15 cellular contexts compared by ENCODE assay signal in the genomic region with DNA sequence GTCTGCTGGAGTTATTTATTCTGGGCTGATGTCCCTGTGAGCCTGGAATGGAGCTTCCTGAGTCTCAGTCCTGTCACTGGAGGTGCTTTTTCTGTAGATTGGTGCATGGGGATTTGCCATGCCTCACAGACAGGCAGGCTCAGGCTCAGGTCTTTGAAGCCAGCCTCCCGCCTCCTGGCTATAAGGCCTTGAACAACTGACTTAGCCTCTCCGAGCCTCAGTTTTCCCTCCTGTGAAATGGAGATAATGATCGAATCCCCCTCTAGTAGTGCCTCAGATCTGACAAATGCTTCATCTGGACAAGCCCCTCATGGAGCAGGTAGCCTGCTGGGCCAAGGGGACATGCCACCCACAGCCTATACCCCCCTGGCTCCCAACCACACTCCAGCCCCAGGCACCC.
"Had no signal": no experiment of that assay in that cellular context is flagged by ENCODE, and none has a peak within 500 bp of the region (broad histone marks: within the 10 kb centered on the region; RNA-seq: fewer than 3 reads in every experiment).

No MANE protein-coding gene starts in this region.

- H3K27me3 ChIP-seq: adrenal gland, colonic mucosa, neutrophil, tibial nerve had no signal

- H3K4me1 ChIP-seq: adrenal gland, colonic mucosa, parathyroid adenoma had no signal

- H3K36me3 Mint-ChIP-seq: activated CD4-positive, alpha-beta memory T cell treated with anti-CD3 and anti-CD28 coated beads for 36 hours; activated CD8-positive, alpha-beta memory T cell treated with anti-CD3 and anti-CD28 coated beads, Interleukin-2, amount 10 ng/mL, durations not matched to agents 7 days and 5 days; activated naive CD4-positive, alpha-beta T cell treated with anti-CD3 and anti-CD28 coated beads, Interleukin-2, amount 10 ng/mL, durations not matched to agents 7 days and 5 days; stimulated activated naive B cell treated with anti-CD40 and anti-IgM and Interleukin-4, amounts not matched to agents 10 μg/mL and 1 μg/mL and 100 μg/mL, for 72 hours had no signal

- H3K27me3 Mint-ChIP-seq: activated CD4-positive, alpha-beta memory T cell treated with anti-CD3 and anti-CD28 coated beads for 36 hours; activated CD4-positive, alpha-beta T cell treated with anti-CD3 and anti-CD28 coated beads for 36 hours had no signal

- H3K27ac ChIP-seq: colonic mucosa, neutrophil, parathyroid adenoma, tibial nerve had no signal

- H3K27ac Mint-ChIP-seq: activated CD4-positive, alpha-beta memory T cell treated with anti-CD3 and anti-CD28 coated beads for 36 hours; activated CD4-positive, alpha-beta T cell treated with anti-CD3 and anti-CD28 coated beads for 36 hours; activated CD8-positive, alpha-beta memory T cell treated with anti-CD3 and anti-CD28 coated beads, Interleukin-2, amount 10 ng/mL, durations not matched to agents 7 days and 5 days; activated naive CD4-positive, alpha-beta T cell treated with anti-CD3 and anti-CD28 coated beads, Interleukin-2, amount 10 ng/mL, durations not matched to agents 7 days and 5 days; stimulated activated naive B cell treated with anti-CD40 and anti-IgM and Interleukin-4, amounts not matched to agents 10 μg/mL and 1 μg/mL and 100 μg/mL, for 72 hours had no signal

- DNase-seq: activated CD4-positive, alpha-beta memory T cell treated with anti-CD3 and anti-CD28 coated beads for 36 hours; activated CD4-positive, alpha-beta T cell treated with anti-CD3 and anti-CD28 coated beads for 36 hours; activated CD8-positive, alpha-beta memory T cell treated with anti-CD3 and anti-CD28 coated beads, Interleukin-2, amount 10 ng/mL, durations not matched to agents 7 days and 5 days; activated naive CD4-positive, alpha-beta T cell treated with anti-CD3 and anti-CD28 coated beads, Interleukin-2, amount 10 ng/mL, durations not matched to agents 7 days and 5 days; activated T-cell treated with anti-CD3 and anti-CD28 coated beads, Interleukin-2, amount 50 U/mL, for 1 hour; adrenal gland; colonic mucosa; effector CD8-positive, alpha-beta T cell; foreskin fibroblast; hypothalamus; stimulated activated naive B cell treated with anti-CD40 and anti-IgM and Interleukin-4, amounts not matched to agents 10 μg/mL and 1 μg/mL and 100 μg/mL, for 72 hours had no signal

- H3K36me3 ChIP-seq: adrenal gland, colonic mucosa, neutrophil, tibial nerve had no signal

- H3K4me3 ChIP-seq: adrenal gland, colonic mucosa, tibial nerve had no signal

- H3K9me3 ChIP-seq: adrenal gland, colonic mucosa, neutrophil, tibial nerve had no signal

- H3K4me3 Mint-ChIP-seq: activated CD4-positive, alpha-beta memory T cell treated with anti-CD3 and anti-CD28 coated beads for 36 hours; activated CD4-positive, alpha-beta T cell treated with anti-CD3 and anti-CD28 coated beads for 36 hours; activated CD8-positive, alpha-beta memory T cell treated with anti-CD3 and anti-CD28 coated beads, Interleukin-2, amount 10 ng/mL, durations not matched to agents 7 days and 5 days; activated naive CD4-positive, alpha-beta T cell treated with anti-CD3 and anti-CD28 coated beads, Interleukin-2, amount 10 ng/mL, durations not matched to agents 7 days and 5 days; stimulated activated naive B cell treated with anti-CD40 and anti-IgM and Interleukin-4, amounts not matched to agents 10 μg/mL and 1 μg/mL and 100 μg/mL, for 72 hours had no signal

- H3K9me3 Mint-ChIP-seq: activated CD4-positive, alpha-beta memory T cell treated with anti-CD3 and anti-CD28 coated beads for 36 hours; activated naive CD4-positive, alpha-beta T cell treated with anti-CD3 and anti-CD28 coated beads, Interleukin-2, amount 10 ng/mL, durations not matched to agents 7 days and 5 days; stimulated activated naive B cell treated with anti-CD40 and anti-IgM and Interleukin-4, amounts not matched to agents 10 μg/mL and 1 μg/mL and 100 μg/mL, for 72 hours had no signal

- ATAC-seq: activated CD4-positive, alpha-beta T cell treated with anti-CD3 and anti-CD28 coated beads for 36 hours; activated CD8-positive, alpha-beta memory T cell treated with anti-CD3 and anti-CD28 coated beads, Interleukin-2, amount 10 ng/mL, durations not matched to agents 7 days and 5 days; stimulated activated naive B cell treated with anti-CD40 and anti-IgM and Interleukin-4, amounts not matched to agents 10 μg/mL and 1 μg/mL and 100 μg/mL, for 72 hours had no signal

- FAIRE-seq: kidney had no signal
